24 cellular contexts compared by ENCODE assay signal in genomic region chr11:17611503-17612220, GRCh38.
A peak's percentile ranks its signal among the peaks of the same experiment; 100 is the strongest.
DNase-seq lines count a peak whose midpoint lies in the region; ATAC-seq and TF ChIP-seq lines count a peak whose summit lies in the region.
"Had no signal": no experiment of that assay in that cellular context is flagged by ENCODE, and none has a peak within 500 bp of the region (broad histone marks: within the 10 kb centered on the region; RNA-seq: fewer than 3 reads in every experiment).

No MANE protein-coding gene starts in this region.

- no peaks in the 10 kb centered on the region for H3K4me1 Mint-ChIP-seq in activated CD4-positive, alpha-beta T cell treated with anti-CD3 and anti-CD28 coated beads, Interleukin-2, amount 10 ng/mL, durations not matched to agents 7 days and 5 days
- no peaks in the 10 kb centered on the region for H3K4me1 Mint-ChIP-seq in progenitor cell of endocrine pancreas (ENCODE audit: low read depth)
- H3K4me1 Mint-ChIP-seq in activated T-cell treated with anti-CD3 and anti-CD28 coated beads, Interleukin-2, amount 50 U/mL, for 4 hours (ENCODE audit: low read depth) = no peaks in the 10 kb centered on the region
- H3K4me1 Mint-ChIP-seq: CD4-positive, alpha-beta memory T cell had no signal

- DNase-seq in activated CD4-positive, alpha-beta T cell treated with anti-CD3 and anti-CD28 coated beads, Interleukin-2, amount 10 ng/mL, durations not matched to agents 7 days and 5 days = peak; percentile 0
- DNase-seq in activated CD4-positive, alpha-beta T cell treated with anti-CD3 and anti-CD28 coated beads, Interleukin-2, amount 50 U/mL, for 4 hours = no peak
- DNase-seq in GM10248 (ENCODE audit: extremely low spot score) = peak; percentile 8
- peak; percentile 27 for DNase-seq in lower lobe of right lung
- no peak for DNase-seq in progenitor cell of endocrine pancreas (ENCODE audit: low spot score, unreplicated experiment)
- DNase-seq in Peyer's patch = no peak
- no peak for DNase-seq in activated T-cell treated with anti-CD3 and anti-CD28 coated beads, Interleukin-2, amount 50 U/mL, for 4 hours
- DNase-seq: 8988T; Caco-2; CD4-positive, alpha-beta memory T cell; DND-41; HCEC 1CT; IMR-90; MV-4-11; NCI-H1105 treated with DMSO at 0.1 percent for 48 hours; NCI-H2029 treated with DMSO at 0.1 percent for 48 hours; NCI-H226; NCI-H524; NCI-H774; NK-92 treated with Interleukin-12 subunit alpha and Interleukin-12 subunit beta, amount 100 ng/mL, for 24 hours; SJCRH30 had no signal

- no peak for TF ChIP-seq POLR2A in Peyer's patch (IDR thresholded peaks at IDR 0.05)

- no peaks in the 10 kb centered on the region for H3K36me3 ChIP-seq in lower lobe of right lung
- no peaks in the 10 kb centered on the region for H3K36me3 ChIP-seq in Peyer's patch
- H3K36me3 ChIP-seq: BLaER1 treated with 17β-estradiol and CSF1 and Interleukin-3, amounts not matched to agents 10 nM and 100 nM; SJCRH30 had no signal

- no peak overlapping the region for H3K27ac Mint-ChIP-seq in activated CD4-positive, alpha-beta T cell treated with anti-CD3 and anti-CD28 coated beads, Interleukin-2, amount 10 ng/mL, durations not matched to agents 7 days and 5 days
- H3K27ac Mint-ChIP-seq in progenitor cell of endocrine pancreas = peak overlapping the region; percentile 83
- H3K27ac Mint-ChIP-seq: GM23338 had no signal

- H3K4me3 ChIP-seq in lower lobe of right lung = no peak overlapping the region
- no peak overlapping the region for H3K4me3 ChIP-seq in Peyer's patch
- H3K4me3 ChIP-seq: BLaER1 treated with 17β-estradiol and CSF1 and Interleukin-3, amounts not matched to agents 10 nM and 100 nM; GM23338; SJCRH30 had no signal

- TF ChIP-seq CTCF in GM10248 (IDR thresholded peaks at IDR 0.05; ENCODE audit: control extremely low read depth, extremely low read depth, low read depth, missing control alignments) = no peak
- no peak for TF ChIP-seq CTCF in lower lobe of right lung (IDR thresholded peaks at IDR 0.05)
- TF ChIP-seq CTCF in progenitor cell of endocrine pancreas (IDR thresholded peaks at IDR 0.05; ENCODE audit: unreplicated experiment) = no peak
- TF ChIP-seq CTCF in Peyer's patch (IDR thresholded peaks at IDR 0.05) = no peak

- H3K4me1 ChIP-seq in lower lobe of right lung = no peaks in the 10 kb centered on the region
- H3K4me1 ChIP-seq in Peyer's patch = no peaks in the 10 kb centered on the region
- H3K4me1 ChIP-seq: Caco-2 had no signal

- peaks cover 10% of the 10 kb centered on the region for H3K27me3 Mint-ChIP-seq in activated CD4-positive, alpha-beta T cell treated with anti-CD3 and anti-CD28 coated beads, Interleukin-2, amount 10 ng/mL, durations not matched to agents 7 days and 5 days
- peaks cover 46% of the 10 kb centered on the region for H3K27me3 Mint-ChIP-seq in progenitor cell of endocrine pancreas
- H3K27me3 Mint-ChIP-seq in activated T-cell treated with anti-CD3 and anti-CD28 coated beads, Interleukin-2, amount 50 U/mL, for 4 hours (ENCODE audit: low read depth) = peaks cover 7% of the 10 kb centered on the region

- no peak overlapping the region for H3K4me3 Mint-ChIP-seq in activated CD4-positive, alpha-beta T cell treated with anti-CD3 and anti-CD28 coated beads, Interleukin-2, amount 10 ng/mL, durations not matched to agents 7 days and 5 days
- no peak overlapping the region for H3K4me3 Mint-ChIP-seq in progenitor cell of endocrine pancreas (ENCODE audit: low read depth)
- no peak overlapping the region for H3K4me3 Mint-ChIP-seq in activated T-cell treated with anti-CD3 and anti-CD28 coated beads, Interleukin-2, amount 50 U/mL, for 4 hours
- H3K4me3 Mint-ChIP-seq: CD4-positive, alpha-beta memory T cell; GM23338 had no signal

- H3K27me3 ChIP-seq in lower lobe of right lung (ENCODE audit: low read depth) = peaks cover 6% of the 10 kb centered on the region
- H3K27me3 ChIP-seq in Peyer's patch = no peaks in the 10 kb centered on the region
- H3K27me3 ChIP-seq: BLaER1 treated with 17β-estradiol and CSF1 and Interleukin-3, amounts not matched to agents 10 nM and 100 nM; SJCRH30 had no signal

- CTCF ChIA-PET in activated CD4-positive, alpha-beta T cell treated with anti-CD3 and anti-CD28 coated beads, Interleukin-2, amount 10 ng/mL, durations not matched to agents 7 days and 5 days (lab: Charles Lee) = no interaction called here
- CTCF ChIA-PET in GM10248 (lab: Yijun Ruan, JAX) = interaction anchor here (1.2 to 1.4 kb wide), 2 partner anchors 10 to 12 kb away, joined by 3 to 5 read pairs; no protein-coding TSS in a partner anchor

- POLR2A ChIA-PET in activated CD4-positive, alpha-beta T cell treated with anti-CD3 and anti-CD28 coated beads, Interleukin-2, amount 10 ng/mL, durations not matched to agents 7 days and 5 days (lab: Charles Lee) = no interaction called here
- POLR2A ChIA-PET in GM10248 (lab: Yijun Ruan, JAX) = no interaction called here

- no peaks in the 10 kb centered on the region for H3K36me3 Mint-ChIP-seq in activated CD4-positive, alpha-beta T cell treated with anti-CD3 and anti-CD28 coated beads, Interleukin-2, amount 10 ng/mL, durations not matched to agents 7 days and 5 days (ENCODE audit: low read depth)
- no peaks in the 10 kb centered on the region for H3K36me3 Mint-ChIP-seq in progenitor cell of endocrine pancreas (ENCODE audit: insufficient read depth)
- no peaks in the 10 kb centered on the region for H3K36me3 Mint-ChIP-seq in activated T-cell treated with anti-CD3 and anti-CD28 coated beads, Interleukin-2, amount 50 U/mL, for 4 hours (ENCODE audit: insufficient read depth)
- H3K36me3 Mint-ChIP-seq: CD4-positive, alpha-beta memory T cell had no signal

- H3K27ac ChIP-seq in lower lobe of right lung (no peak overlapping the region), Peyer's patch (no peak overlapping the region)
- H3K27ac ChIP-seq: KMS-11, SJCRH30 had no signal

- intact Hi-C loops in lower lobe of right lung (cut with DNase I) = no loop called here

- no peaks in the 10 kb centered on the region for H3K9me3 Mint-ChIP-seq in activated CD4-positive, alpha-beta T cell treated with anti-CD3 and anti-CD28 coated beads, Interleukin-2, amount 10 ng/mL, durations not matched to agents 7 days and 5 days
- no peaks in the 10 kb centered on the region for H3K9me3 Mint-ChIP-seq in progenitor cell of endocrine pancreas (ENCODE audit: low read depth)
- no peaks in the 10 kb centered on the region for H3K9me3 Mint-ChIP-seq in activated T-cell treated with anti-CD3 and anti-CD28 coated beads, Interleukin-2, amount 50 U/mL, for 4 hours
- H3K9me3 Mint-ChIP-seq: CD4-positive, alpha-beta memory T cell; GM23338 had no signal

- H3K9me3 ChIP-seq in lower lobe of right lung = no peaks in the 10 kb centered on the region
- no peaks in the 10 kb centered on the region for H3K9me3 ChIP-seq in Peyer's patch
- H3K9me3 ChIP-seq: BLaER1 treated with 17β-estradiol and CSF1 and Interleukin-3, amounts not matched to agents 10 nM and 100 nM; Caco-2; SJCRH30 had no signal

- no peak for ATAC-seq in lower lobe of right lung
- no peak for ATAC-seq in activated T-cell treated with anti-CD3 and anti-CD28 coated beads, Interleukin-2, amount 50 U/mL, for 4 hours
- ATAC-seq: GM23338 had no signal

Comparison
In these comparisons a context has a peak if more than half of its experiments do, and no peak if none do; other contexts are left out.
1. DNase-seq: peak in activated CD4-positive, alpha-beta T cell treated with anti-CD3 and anti-CD28 coated beads, Interleukin-2, amount 10 ng/mL, durations not matched to agents 7 days and 5 days (single experiment), GM10248 (single experiment) and lower lobe of right lung (single experiment); none in activated CD4-positive, alpha-beta T cell treated with anti-CD3 and anti-CD28 coated beads, Interleukin-2, amount 50 U/mL, for 4 hours (0 of 2), progenitor cell of endocrine pancreas (single experiment), Peyer's patch (0 of 3) and activated T-cell treated with anti-CD3 and anti-CD28 coated beads, Interleukin-2, amount 50 U/mL, for 4 hours (single experiment).